Comparison of ENCODE assay signal across 1 cellular context in genomic region chr4:108830509-108831244, GRCh38.
TF ChIP-seq lines count a peak whose summit lies in the region.

No MANE protein-coding gene starts in this region.

TF ChIP-seq in HepG2, 621 proteins besides CTCF, POLR2A, EP300 and RAD21 (continued from another document):
- no peak for TF ChIP-seq ZNF318 (CRISPR knock-in tag; IDR thresholded peaks at IDR 0.05)
- no peak for TF ChIP-seq ZBTB8A (CRISPR knock-in tag; IDR thresholded peaks at IDR 0.05; ENCODE audit: borderline replicate concordance, low read depth)
- TF ChIP-seq, protein P1, sequence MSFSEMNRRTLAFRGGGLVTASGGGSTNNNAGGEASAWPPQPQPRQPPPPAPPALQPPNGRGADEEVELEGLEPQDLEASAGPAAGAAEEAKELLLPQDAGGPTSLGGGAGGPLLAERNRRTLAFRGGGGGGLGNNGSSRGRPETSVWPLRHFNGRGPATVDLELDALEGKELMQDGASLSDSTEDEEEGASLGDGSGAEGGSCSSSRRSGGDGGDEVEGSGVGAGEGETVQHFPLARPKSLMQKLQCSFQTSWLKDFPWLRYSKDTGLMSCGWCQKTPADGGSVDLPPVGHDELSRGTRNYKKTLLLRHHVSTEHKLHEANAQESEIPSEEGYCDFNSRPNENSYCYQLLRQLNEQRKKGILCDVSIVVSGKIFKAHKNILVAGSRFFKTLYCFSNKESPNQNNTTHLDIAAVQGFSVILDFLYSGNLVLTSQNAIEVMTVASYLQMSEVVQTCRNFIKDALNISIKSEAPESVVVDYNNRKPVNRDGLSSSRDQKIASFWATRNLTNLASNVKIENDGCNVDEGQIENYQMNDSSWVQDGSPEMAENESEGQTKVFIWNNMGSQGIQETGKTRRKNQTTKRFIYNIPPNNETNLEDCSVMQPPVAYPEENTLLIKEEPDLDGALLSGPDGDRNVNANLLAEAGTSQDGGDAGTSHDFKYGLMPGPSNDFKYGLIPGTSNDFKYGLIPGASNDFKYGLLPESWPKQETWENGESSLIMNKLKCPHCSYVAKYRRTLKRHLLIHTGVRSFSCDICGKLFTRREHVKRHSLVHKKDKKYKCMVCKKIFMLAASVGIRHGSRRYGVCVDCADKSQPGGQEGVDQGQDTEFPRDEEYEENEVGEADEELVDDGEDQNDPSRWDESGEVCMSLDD (CRISPR knock-in tag; IDR thresholded peaks at IDR 0.05; ENCODE audit: borderline replicate concordance), result no peak
- TF ChIP-seq ZNF589 (CRISPR knock-in tag; conservative IDR thresholded peaks at IDR 0.05), result no peak
- no peak for TF ChIP-seq ZNF761 (CRISPR knock-in tag; conservative IDR thresholded peaks at IDR 0.05)
- TF ChIP-seq, protein P2, sequence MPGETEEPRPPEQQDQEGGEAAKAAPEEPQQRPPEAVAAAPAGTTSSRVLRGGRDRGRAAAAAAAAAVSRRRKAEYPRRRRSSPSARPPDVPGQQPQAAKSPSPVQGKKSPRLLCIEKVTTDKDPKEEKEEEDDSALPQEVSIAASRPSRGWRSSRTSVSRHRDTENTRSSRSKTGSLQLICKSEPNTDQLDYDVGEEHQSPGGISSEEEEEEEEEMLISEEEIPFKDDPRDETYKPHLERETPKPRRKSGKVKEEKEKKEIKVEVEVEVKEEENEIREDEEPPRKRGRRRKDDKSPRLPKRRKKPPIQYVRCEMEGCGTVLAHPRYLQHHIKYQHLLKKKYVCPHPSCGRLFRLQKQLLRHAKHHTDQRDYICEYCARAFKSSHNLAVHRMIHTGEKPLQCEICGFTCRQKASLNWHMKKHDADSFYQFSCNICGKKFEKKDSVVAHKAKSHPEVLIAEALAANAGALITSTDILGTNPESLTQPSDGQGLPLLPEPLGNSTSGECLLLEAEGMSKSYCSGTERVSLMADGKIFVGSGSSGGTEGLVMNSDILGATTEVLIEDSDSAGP (CRISPR knock-in tag; IDR thresholded peaks at IDR 0.05; ENCODE audit: borderline replicate concordance), result no peak
- TF ChIP-seq RBFOX2 (IDR thresholded peaks at IDR 0.05; ENCODE audit: low read depth, low read length), result no peak
- TF ChIP-seq, protein P3, sequence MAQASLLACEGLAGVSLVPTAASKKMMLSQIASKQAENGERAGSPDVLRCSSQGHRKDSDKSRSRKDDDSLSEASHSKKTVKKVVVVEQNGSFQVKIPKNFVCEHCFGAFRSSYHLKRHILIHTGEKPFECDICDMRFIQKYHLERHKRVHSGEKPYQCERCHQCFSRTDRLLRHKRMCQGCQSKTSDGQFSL (CRISPR knock-in tag; IDR thresholded peaks at IDR 0.05), result no peak
- TF ChIP-seq, protein P4, sequence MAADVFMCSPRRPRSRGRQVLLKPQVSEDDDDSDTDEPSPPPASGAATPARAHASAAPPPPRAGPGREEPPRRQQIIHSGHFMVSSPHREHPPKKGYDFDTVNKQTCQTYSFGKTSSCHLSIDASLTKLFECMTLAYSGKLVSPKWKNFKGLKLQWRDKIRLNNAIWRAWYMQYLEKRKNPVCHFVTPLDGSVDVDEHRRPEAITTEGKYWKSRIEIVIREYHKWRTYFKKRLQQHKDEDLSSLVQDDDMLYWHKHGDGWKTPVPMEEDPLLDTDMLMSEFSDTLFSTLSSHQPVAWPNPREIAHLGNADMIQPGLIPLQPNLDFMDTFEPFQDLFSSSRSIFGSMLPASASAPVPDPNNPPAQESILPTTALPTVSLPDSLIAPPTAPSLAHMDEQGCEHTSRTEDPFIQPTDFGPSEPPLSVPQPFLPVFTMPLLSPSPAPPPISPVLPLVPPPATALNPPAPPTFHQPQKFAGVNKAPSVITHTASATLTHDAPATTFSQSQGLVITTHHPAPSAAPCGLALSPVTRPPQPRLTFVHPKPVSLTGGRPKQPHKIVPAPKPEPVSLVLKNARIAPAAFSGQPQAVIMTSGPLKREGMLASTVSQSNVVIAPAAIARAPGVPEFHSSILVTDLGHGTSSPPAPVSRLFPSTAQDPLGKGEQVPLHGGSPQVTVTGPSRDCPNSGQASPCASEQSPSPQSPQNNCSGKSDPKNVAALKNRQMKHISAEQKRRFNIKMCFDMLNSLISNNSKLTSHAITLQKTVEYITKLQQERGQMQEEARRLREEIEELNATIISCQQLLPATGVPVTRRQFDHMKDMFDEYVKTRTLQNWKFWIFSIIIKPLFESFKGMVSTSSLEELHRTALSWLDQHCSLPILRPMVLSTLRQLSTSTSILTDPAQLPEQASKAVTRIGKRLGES (CRISPR knock-in tag; IDR thresholded peaks at IDR 0.05; ENCODE audit: borderline replicate concordance), result no peak
- no peak for TF ChIP-seq STAG1 (CRISPR knock-in tag; IDR thresholded peaks at IDR 0.05)
